Comparison of ENCODE assay signal across 8 cellular contexts in the genomic region with DNA sequence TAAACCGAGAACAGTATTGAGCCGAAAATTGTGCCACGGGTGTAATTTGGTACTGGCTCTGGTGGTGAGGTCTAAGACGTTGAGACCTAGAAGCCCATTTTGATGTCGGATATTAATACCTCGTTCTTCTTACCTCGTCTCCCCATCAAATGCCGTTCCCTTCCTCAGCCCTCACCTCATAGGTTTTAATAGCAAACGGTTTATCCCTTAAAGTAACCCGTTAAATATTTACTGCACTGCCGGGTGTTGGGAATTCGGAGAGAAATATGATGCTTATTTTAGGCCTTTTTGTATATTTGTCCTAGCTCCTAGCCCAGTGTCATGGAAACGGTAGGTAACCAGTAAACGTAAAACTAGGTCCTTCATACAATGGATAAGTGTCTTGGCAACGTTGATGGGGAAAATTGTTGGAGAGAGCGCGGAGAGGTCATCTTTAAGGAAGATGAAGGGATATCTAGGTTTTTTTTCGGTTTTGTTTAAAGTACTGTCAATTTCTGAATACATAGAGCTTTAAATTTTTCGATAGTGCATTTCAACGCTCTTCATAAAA. TPM values are rescaled to one million over a fixed set of nuclear protein-coding genes. Genes with fewer than 3 reads are reported as not detected.
DNase-seq lines count a peak whose midpoint lies in the region; ATAC-seq and TF ChIP-seq lines count a peak whose summit lies in the region.

No MANE protein-coding gene starts in this region.

- H3K4me1 ChIP-seq in Peyer's patch (peaks cover 0 to 29% (median 3%) of the 10 kb centered on the region in 4 donors), left ventricle myocardium inferior (peaks cover 69% of the 10 kb centered on the region), spleen (peaks cover 31 to 61% (median 57%) of the 10 kb centered on the region in 6 donors)

- no peak for ATAC-seq in stimulated activated naive CD8-positive, alpha-beta T cell treated with anti-CD3 and anti-CD28 coated beads, Interleukin-15, amount 100 ng/mL, for 72 hours

- H3K9me3 ChIP-seq in Peyer's patch = no peaks in the 10 kb centered on the region
- no peaks in the 10 kb centered on the region for H3K9me3 ChIP-seq in left ventricle myocardium inferior (replicated peaks)
- H3K9me3 ChIP-seq in spleen = no peaks in the 10 kb centered on the region

- H3K27ac Mint-ChIP-seq in stimulated activated naive CD8-positive, alpha-beta T cell treated with anti-CD3 and anti-CD28 coated beads, Interleukin-15, amount 100 ng/mL, for 72 hours = no peak overlapping the region

- no peak for TF ChIP-seq CTCF in Peyer's patch (IDR thresholded peaks at IDR 0.05)
- TF ChIP-seq CTCF in left ventricle myocardium inferior (IDR thresholded peaks at IDR 0.05; ENCODE audit: borderline replicate concordance) = no peak
- TF ChIP-seq CTCF in spleen (IDR thresholded peaks at IDR 0.05 in 8 of 11, conservative IDR thresholded peaks at IDR 0.05 in 3 of 11) = no peak

- peak; percentile 7 for DNase-seq in HCEC 1CT
- DNase-seq in Peyer's patch = no peak
- DNase-seq in left ventricle myocardium inferior = no peak
- DNase-seq in spleen = no peak
- DNase-seq in DMS153 (lab: John Stamatoyannopoulos, UW) = no peak
- DNase-seq in hypothalamus (lab: John Stamatoyannopoulos, UW) = no peak
- DNase-seq in stimulated activated naive CD8-positive, alpha-beta T cell treated with anti-CD3 and anti-CD28 coated beads, Interleukin-15, amount 100 ng/mL, for 72 hours = no peak
- no peak for DNase-seq in OCI-M2 (lab: John Stamatoyannopoulos, UW; ENCODE audit: unreplicated experiment)

- no peaks in the 10 kb centered on the region for H3K27me3 ChIP-seq in Peyer's patch
- no peaks in the 10 kb centered on the region for H3K27me3 ChIP-seq in left ventricle myocardium inferior (ENCODE audit: low read depth)
- no peaks in the 10 kb centered on the region for H3K27me3 ChIP-seq in spleen (replicated peaks in 1 of 7)

- H3K9me3 Mint-ChIP-seq in stimulated activated naive CD8-positive, alpha-beta T cell treated with anti-CD3 and anti-CD28 coated beads, Interleukin-15, amount 100 ng/mL, for 72 hours = no peaks in the 10 kb centered on the region

- intact Hi-C loops in left ventricle myocardium inferior (cut with micrococcal nuclease) = no loop called here
- intact Hi-C loops in spleen (cut with DNase I; ENCODE audit: low total_unique reads) = no loop called here

- H3K27ac ChIP-seq in Peyer's patch = peak overlapping the region; percentile 85 to 94 (median 92)
- peak overlapping the region; percentile 94 for H3K27ac ChIP-seq in left ventricle myocardium inferior (replicated peaks)
- H3K27ac ChIP-seq in spleen = peak overlapping the region; percentile 92 to 98 (median 96)

- WGBS in spleen, 5 donors = 10 to 15% (median 12%) methylated on average over 20 of the region's 20 CpGs

- TF ChIP-seq POLR2A in Peyer's patch (IDR thresholded peaks at IDR 0.05) (no peak), spleen (IDR thresholded peaks at IDR 0.05) (no peak)

- H3K4me3 Mint-ChIP-seq in stimulated activated naive CD8-positive, alpha-beta T cell treated with anti-CD3 and anti-CD28 coated beads, Interleukin-15, amount 100 ng/mL, for 72 hours = no peak overlapping the region

- peaks cover 34% of the 10 kb centered on the region for H3K4me1 Mint-ChIP-seq in stimulated activated naive CD8-positive, alpha-beta T cell treated with anti-CD3 and anti-CD28 coated beads, Interleukin-15, amount 100 ng/mL, for 72 hours

- peak overlapping the region; percentile 68 to 91 (median 82) for H3K4me3 ChIP-seq in Peyer's patch
- peak overlapping the region; percentile 87 for H3K4me3 ChIP-seq in left ventricle myocardium inferior
- H3K4me3 ChIP-seq in spleen = peak overlapping the region; percentile 56 to 87 (median 66)

- H3K36me3 ChIP-seq in Peyer's patch = no peaks in the 10 kb centered on the region
- peaks cover 7% of the 10 kb centered on the region for H3K36me3 ChIP-seq in left ventricle myocardium inferior
- H3K36me3 ChIP-seq in spleen = peaks cover 0 to 26% (median 4%) of the 10 kb centered on the region in 6 donors

- H3K27me3 Mint-ChIP-seq in stimulated activated naive CD8-positive, alpha-beta T cell treated with anti-CD3 and anti-CD28 coated beads, Interleukin-15, amount 100 ng/mL, for 72 hours = no peaks in the 10 kb centered on the region

RNA-seq across cellular contexts. Expression of a gene that starts 1.0 kb away (rescaled TPM):
- total RNA-seq in Peyer's patch (100 to 1,000 TPM in 1 of 4 donors, 10 to 100 TPM in 3; 47.9 to 143 (median 80.3) TPM), left ventricle myocardium inferior (105 TPM), spleen (100 to 1,000 TPM; 107 to 147 (median 126) TPM)
- 100 to 1,000 TPM in 2 of 3 donors, 10 to 100 TPM in 1; 83.9 to 136 (median 108) TPM for polyA plus RNA-seq in spleen
